Comparison of ENCODE assay signal across 18 cellular contexts in genomic region chr16:86150646-86151371, GRCh38.
DNase-seq lines count a peak whose midpoint lies in the region; ATAC-seq and TF ChIP-seq lines count a peak whose summit lies in the region.
"Had no signal": no experiment of that assay in that cellular context is flagged by ENCODE, and none has a peak within 500 bp of the region (broad histone marks: within the 10 kb centered on the region; RNA-seq: fewer than 3 reads in every experiment).

No MANE protein-coding gene starts in this region.

- peaks cover 0 to 14% (median 0%) of the 10 kb centered on the region in 4 donors for H3K27me3 ChIP-seq in esophagus squamous epithelium
- H3K27me3 ChIP-seq in mesendoderm (ENCODE audit: insufficient read depth, low read length, poor library complexity), result no peaks in the 10 kb centered on the region
- no peaks in the 10 kb centered on the region for H3K27me3 ChIP-seq in smooth muscle cell (ENCODE audit: low read depth)
- no peaks in the 10 kb centered on the region for H3K27me3 ChIP-seq in CD4-positive, alpha-beta T cell (ENCODE audit: control insufficient read depth, insufficient read depth, low read length)

- no peaks in the 10 kb centered on the region for H4K20me1 ChIP-seq in smooth muscle cell (ENCODE audit: low read depth)

- H4K5ac ChIP-seq in mesendoderm (ENCODE audit: low read length), result no peak overlapping the region

- intact Hi-C loops in esophagus squamous epithelium (cut with DNase I), result no loop called here
- intact Hi-C loops in CD4-positive, alpha-beta T cell (cut with DNase I, micrococcal nuclease), result no loop called here

- H3F3A ChIP-seq in smooth muscle cell (ENCODE audit: low read depth), result no peaks in the 10 kb centered on the region

- peak overlapping the region in 1 of 4 donors; percentile 32 for H3K4me3 ChIP-seq in esophagus squamous epithelium
- no peak overlapping the region for H3K4me3 ChIP-seq in mesendoderm (ENCODE audit: low read length)
- no peak overlapping the region for H3K4me3 ChIP-seq in smooth muscle cell
- H3K4me3 ChIP-seq: K562 had no signal

- no peak overlapping the region for H3K18ac ChIP-seq in mesendoderm (ENCODE audit: low read length)

- no peak overlapping the region for H3K27ac Mint-ChIP-seq in CD4-positive, alpha-beta T cell

- H3K4me3 Mint-ChIP-seq in CD4-positive, alpha-beta T cell, result no peak overlapping the region

- CTCF ChIA-PET in CD4-positive, alpha-beta T cell (lab: Charles Lee), result no interaction called here

- H3K23ac ChIP-seq in mesendoderm (ENCODE audit: low read length), result no peak overlapping the region

- ATAC-seq in CD4-positive, alpha-beta T cell (ENCODE audit: poor library complexity), result no peak
- ATAC-seq: K562 had no signal

- H3K4me2 ChIP-seq in mesendoderm (ENCODE audit: low read length) (no peak overlapping the region), smooth muscle cell (peak overlapping the region; percentile 13)

- H3K27ac ChIP-seq in esophagus squamous epithelium, result peak overlapping the region; percentile 36 to 87 (median 74)
- no peak overlapping the region for H3K27ac ChIP-seq in mesendoderm (ENCODE audit: low read depth, low read length)
- H3K27ac ChIP-seq in smooth muscle cell (ENCODE audit: low read depth), result peak overlapping the region; percentile 61
- H3K27ac ChIP-seq in CD4-positive, alpha-beta T cell (ENCODE audit: low read depth, low read length), result no peak overlapping the region

- no peaks in the 10 kb centered on the region for H3K79me1 ChIP-seq in mesendoderm (ENCODE audit: low read length)

- H3K4me1 Mint-ChIP-seq in CD4-positive, alpha-beta T cell (ENCODE audit: low read depth), result no peaks in the 10 kb centered on the region

- H3K56ac ChIP-seq in mesendoderm (ENCODE audit: low read length), result no peak overlapping the region

- POLR2A ChIA-PET in CD4-positive, alpha-beta T cell (lab: Charles Lee), result no interaction called here

- TF ChIP-seq CTCF in esophagus squamous epithelium (IDR thresholded peaks at IDR 0.05), result no peak
- no peak for TF ChIP-seq CTCF in smooth muscle cell (IDR thresholded peaks at IDR 0.05; ENCODE audit: borderline replicate concordance, insufficient read depth, poor library complexity, severe bottlenecking)
- no peak for TF ChIP-seq CTCF in CD4-positive, alpha-beta T cell (IDR thresholded peaks at IDR 0.05)

- no peak overlapping the region for H3K4ac ChIP-seq in mesendoderm (ENCODE audit: low read depth, low read length)

- no peak overlapping the region for H2BK120ac ChIP-seq in mesendoderm (ENCODE audit: low read depth, low read length)

- no peak overlapping the region for H3K9ac ChIP-seq in mesendoderm (ENCODE audit: low read length)
- H3K9ac ChIP-seq in smooth muscle cell (ENCODE audit: low read depth), result no peak overlapping the region

- H2BK15ac ChIP-seq in mesendoderm (replicated peaks; ENCODE audit: low read depth), result no peak overlapping the region

- peaks cover 34% of the 10 kb centered on the region for H3K27me3 Mint-ChIP-seq in CD4-positive, alpha-beta T cell

- no peak overlapping the region for H4K8ac ChIP-seq in mesendoderm (ENCODE audit: low read depth, low read length)

- no peak overlapping the region for H2AK5ac ChIP-seq in mesendoderm (ENCODE audit: low read length)

- no peaks in the 10 kb centered on the region for H3K36me3 ChIP-seq in esophagus squamous epithelium
- H3K36me3 ChIP-seq in mesendoderm (ENCODE audit: control insufficient read depth, insufficient read depth, low read length), result no peaks in the 10 kb centered on the region
- H3K36me3 ChIP-seq in smooth muscle cell (ENCODE audit: low read depth), result no peaks in the 10 kb centered on the region

- WGBS in esophagus squamous epithelium, 2 donors, result 59 to 73% methylated on average over 14 to 22 of the region's 23 CpGs
- no CpG with 5 or more reads among the region's 23 CpGs for WGBS in mesendoderm (ENCODE audit: extremely low coverage, insufficient coverage, low lambda C conversion rate)
- 79% methylated on average over 23 of the region's 23 CpGs for WGBS in smooth muscle cell (ENCODE audit: low lambda C conversion rate)

- peak; percentile 73 for DNase-seq in NCI-H226
- DNase-seq in esophagus squamous epithelium (lab: John Stamatoyannopoulos, UW), result no peak
- DNase-seq in mesendoderm, result peak; percentile 65
- no peak for DNase-seq in smooth muscle cell (lab: John Stamatoyannopoulos, UW; ENCODE audit: unreplicated experiment)
- DNase-seq in CD4-positive, alpha-beta T cell, result no peak
- DNase-seq in DMS53 treated with DMSO at 0.1 percent for 48 hours (lab: John Stamatoyannopoulos, UW; ENCODE audit: unreplicated experiment), result no peak
- DNase-seq in AG08396 (ENCODE audit: low spot score), result no peak
- no peak for DNase-seq in occipital lobe (lab: John Stamatoyannopoulos, UW)
- DNase-seq: AML-193, Calu3, DND-41, GDM1, NCI-H1092 treated with DMSO at 0.1 percent for 48 hours, NCI-H187 treated with DMSO at 0.1 percent for 48 hours, NCI-H2171, NCI-H774, SHP77 had no signal

- H3K4me1 ChIP-seq in esophagus squamous epithelium, result no peaks in the 10 kb centered on the region
- H3K4me1 ChIP-seq in mesendoderm (ENCODE audit: control insufficient read depth, low read depth, low read length), result no peaks in the 10 kb centered on the region
- H3K4me1 ChIP-seq in smooth muscle cell (ENCODE audit: low read depth), result no peaks in the 10 kb centered on the region

- no peaks in the 10 kb centered on the region for H3K36me3 Mint-ChIP-seq in CD4-positive, alpha-beta T cell (ENCODE audit: low read depth)

- no peaks in the 10 kb centered on the region for H3K9me3 Mint-ChIP-seq in CD4-positive, alpha-beta T cell

- TF ChIP-seq POLR2A in esophagus squamous epithelium (IDR thresholded peaks at IDR 0.05), result no peak

- peak overlapping the region; percentile 12 for H2AFZ ChIP-seq in smooth muscle cell (ENCODE audit: low read depth)

- no peaks in the 10 kb centered on the region for H3K9me3 ChIP-seq in esophagus squamous epithelium
- no peaks in the 10 kb centered on the region for H3K9me3 ChIP-seq in smooth muscle cell (replicated peaks; ENCODE audit: low read depth)
- H3K9me3 ChIP-seq in CD4-positive, alpha-beta T cell (ENCODE audit: control insufficient read depth, low read length), result no peaks in the 10 kb centered on the region

- H3K79me2 ChIP-seq in mesendoderm (ENCODE audit: control insufficient read depth, insufficient read depth, low read length) (no peaks in the 10 kb centered on the region), smooth muscle cell (ENCODE audit: low read depth) (no peaks in the 10 kb centered on the region)

- H2BK5ac ChIP-seq in mesendoderm (ENCODE audit: low read length), result no peak overlapping the region

Comparison
In these comparisons a context has a peak if more than half of its experiments do, and no peak if none do; other contexts are left out.
1. DNase-seq: peak in NCI-H226 (single experiment) and mesendoderm (single experiment); none in esophagus squamous epithelium (single experiment), smooth muscle cell (single experiment), CD4-positive, alpha-beta T cell (0 of 10), DMS53 treated with DMSO at 0.1 percent for 48 hours (single experiment), AG08396 (single experiment) and occipital lobe (single experiment).
2. H3K27ac ChIP-seq: peak in esophagus squamous epithelium (4 of 4) and smooth muscle cell (single experiment); none in mesendoderm (single experiment) and CD4-positive, alpha-beta T cell (single experiment).